Comparison of ENCODE assay signal across 11 cellular contexts in the genomic region with DNA sequence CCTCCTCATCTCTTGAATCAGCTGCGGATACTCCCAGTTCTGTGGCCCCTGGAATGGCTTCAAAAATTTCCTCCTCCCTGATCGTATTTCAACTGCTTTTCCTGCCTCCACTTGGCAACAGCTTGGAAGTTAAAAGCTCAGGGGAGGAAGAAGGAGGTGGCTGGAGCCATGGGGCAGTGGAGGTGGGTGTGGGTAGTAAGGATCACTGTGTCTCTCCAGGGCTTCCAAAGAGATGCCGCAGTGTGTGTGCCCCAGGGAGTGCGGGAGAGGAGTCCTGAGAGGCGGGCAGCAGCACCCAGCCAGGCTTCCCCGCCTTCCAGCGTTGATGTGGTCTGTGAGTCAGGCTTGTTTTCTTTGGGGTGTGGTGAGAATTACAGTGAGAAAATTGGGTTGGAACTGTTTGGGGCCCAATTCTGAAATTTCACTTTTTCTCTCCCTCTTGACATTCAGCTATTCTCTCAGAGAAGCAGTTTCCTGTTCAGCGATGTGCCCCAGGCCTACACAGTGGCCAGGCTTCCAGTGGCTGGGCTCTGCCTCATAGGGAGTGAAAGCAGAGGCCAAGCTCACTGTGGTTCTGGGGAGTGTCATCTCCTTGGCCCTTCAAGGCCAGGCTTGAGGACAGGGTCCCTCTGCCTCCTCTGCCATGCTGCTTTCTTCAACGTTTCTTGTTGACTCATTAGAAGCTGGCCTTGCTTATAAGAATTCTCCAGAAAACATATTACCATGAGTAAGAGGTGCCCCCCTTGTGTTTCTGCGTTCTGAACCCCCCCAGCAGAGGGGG.
DNase-seq lines count a peak whose midpoint lies in the region; ATAC-seq, FAIRE-seq and TF ChIP-seq lines count a peak whose summit lies in the region.
"Had no signal": no experiment of that assay in that cellular context is flagged by ENCODE, and none has a peak within 500 bp of the region (broad histone marks: within the 10 kb centered on the region; RNA-seq: fewer than 3 reads in every experiment).

No MANE protein-coding gene starts in this region.

- H3K9me3 ChIP-seq in pancreas = no peaks in the 10 kb centered on the region

- ATAC-seq in pancreas = peak in 3 of 4 donors; percentile 53 to 63 (median 58)
- ATAC-seq in left colon = no peak
- ATAC-seq in GM21423 (IDR thresholded peaks at IDR 0.05; ENCODE audit: unreplicated experiment) = no peak
- no peak for ATAC-seq in GM21717 (IDR thresholded peaks at IDR 0.05; ENCODE audit: unreplicated experiment)

- no peak for FAIRE-seq in pancreas (lab: Jason Lieb, UNC)

- peak; percentile 90 for DNase-seq in ELR (ENCODE audit: low read depth)
- peak; percentile 90 for DNase-seq in RWPE1 (ENCODE audit: low spot score)
- peak; percentile 91 for DNase-seq in fibroblast of the aortic adventitia (ENCODE audit: low read depth)
- peak in 1 of 6 donors; percentile 30 for DNase-seq in pancreas
- DNase-seq in left colon = no peak
- no peak for DNase-seq in activated effector memory CD4-positive, alpha-beta T cell treated with Interleukin-2 at 50 U/mL for 16 hours
- DNase-seq: GF-D8, midbrain, MM.1S had no signal

- peaks cover 0 to 8% (median 5%) of the 10 kb centered on the region in 3 donors for H3K36me3 ChIP-seq in pancreas

- no peaks in the 10 kb centered on the region for H3K27me3 ChIP-seq in pancreas

- H3K4me3 ChIP-seq in fibroblast of the aortic adventitia (ENCODE audit: low read depth, low read length) (peak overlapping the region; percentile 3), pancreas (no peak overlapping the region)

- peak overlapping the region; percentile 98 for H3K27ac ChIP-seq in RWPE1
- H3K27ac ChIP-seq in pancreas = peak overlapping the region in 1 of 4 donors; percentile 51

- intact Hi-C loops in pancreas (cut with DNase I) = no loop called here
- intact Hi-C loops in left colon (cut with DNase I, micrococcal nuclease) = no loop called here

- TF ChIP-seq CTCF in RWPE1 (conservative IDR thresholded peaks at IDR 0.05; ENCODE audit: low read depth) = no peak
- TF ChIP-seq CTCF in fibroblast of the aortic adventitia (IDR thresholded peaks at IDR 0.05; ENCODE audit: insufficient read depth, low read length) = no peak
- no peak for TF ChIP-seq CTCF in pancreas (IDR thresholded peaks at IDR 0.05)

- POLR2A ChIA-PET in RWPE1 (lab: Yijun Ruan, JAX; ENCODE audit: low non-redundant PET) = interaction anchor here (1.0 kb wide), 1 partner anchor 69 kb away, joined by 3 read pairs; the partner anchor contains the start of gene PGM1

- no peaks in the 10 kb centered on the region for H3K4me1 ChIP-seq in pancreas

- CTCF ChIA-PET in RWPE1 (lab: Yijun Ruan, JAX) = interaction anchor here (0.6 to 1.2 kb wide), 3 partner anchors 11 to 277 kb away, joined by 3 to 4 read pairs (median 3); no protein-coding TSS in a partner anchor

- WGBS in pancreas, 2 donors = 81 to 83% methylated on average over 10 of the region's 10 CpGs

Comparison
In these comparisons a context has a peak if more than half of its experiments do, and no peak if none do; other contexts are left out.
1. DNase-seq: peak in ELR (single experiment), RWPE1 (single experiment) and fibroblast of the aortic adventitia (single experiment); none in left colon (0 of 2) and activated effector memory CD4-positive, alpha-beta T cell treated with Interleukin-2 at 50 U/mL for 16 hours (single experiment).
2. ATAC-seq: peak in pancreas (3 of 4); none in left colon (single experiment), GM21423 (single experiment) and GM21717 (single experiment).